17 cellular contexts compared by ENCODE assay signal in genomic region chr1:118589486-118589885, GRCh38.
DNase-seq lines count a peak whose midpoint lies in the region; ATAC-seq, FAIRE-seq and TF ChIP-seq lines count a peak whose summit lies in the region.
"Had no signal": no experiment of that assay in that cellular context is flagged by ENCODE, and none has a peak within 500 bp of the region (broad histone marks: within the 10 kb centered on the region; RNA-seq: fewer than 3 reads in every experiment).

No MANE protein-coding gene starts in this region.

- in situ Hi-C loops in K562 (cut with MboI): no loop called here

- no peak for TF ChIP-seq EP300 in K562 (IDR thresholded peaks at IDR 0.05; ENCODE audit: low read length)

- POLR2A ChIA-PET in K562 (lab: Yijun Ruan, JAX): no interaction called here

- no peaks in the 10 kb centered on the region for H3K9me1 ChIP-seq in K562 (ENCODE audit: control insufficient read depth, insufficient read depth, low read length)

- BruUV-seq in K562 (replicated peaks; lab: Mats Ljungman, UMichigan): no TSS peak

- H3K36me3 Mint-ChIP-seq in nephron progenitor cell (ENCODE audit: low read depth): no peaks in the 10 kb centered on the region
- H3K36me3 Mint-ChIP-seq: CD8-positive, alpha-beta memory T cell had no signal

- WGBS in K562 (ENCODE audit: insufficient coverage, low coverage, missing lambda C conversion rate): 2% methylated on average over 3 of the region's 3 CpGs

- H3K9me3 Mint-ChIP-seq in nephron progenitor cell: no peaks in the 10 kb centered on the region
- H3K9me3 Mint-ChIP-seq: HFFc6 had no signal

- peaks cover 3% of the 10 kb centered on the region for H3K27me3 Mint-ChIP-seq in nephron progenitor cell (ENCODE audit: low read depth, poor library complexity)
- H3K27me3 Mint-ChIP-seq: CD8-positive, alpha-beta memory T cell had no signal

- no peak overlapping the region for H3K4me3 Mint-ChIP-seq in nephron progenitor cell
- H3K4me3 Mint-ChIP-seq: CD8-positive, alpha-beta memory T cell; HFFc6 had no signal

- H3K4me1 ChIP-seq in K562 (replicated peaks in 1 of 2; ENCODE audit: control insufficient read depth in 2 of 2, insufficient read depth in 2 of 2, low read length in 2 of 2): no peaks in the 10 kb centered on the region
- H3K4me1 ChIP-seq: BLaER1 had no signal

- intact Hi-C loops in K562 (cut with micrococcal nuclease): no loop called here

- TF ChIP-seq POLR2A in K562 (conservative IDR thresholded peaks at IDR 0.05): no peak

- CTCF ChIA-PET in K562 (lab: Yijun Ruan, JAX; ENCODE audit: low intra/inter-chr PET ratio): no interaction called here

- no peak for TF ChIP-seq RAD21 in K562 (CRISPR knock-in tag; conservative IDR thresholded peaks at IDR 0.05 in 1 of 2, IDR thresholded peaks at IDR 0.05 in 1 of 2)

- H3K27me3 ChIP-seq in K562 (ENCODE audit: control insufficient read depth in 2 of 2, insufficient read depth in 2 of 2, low read length in 2 of 2): no peaks in the 10 kb centered on the region
- H3K27me3 ChIP-seq: BLaER1 had no signal

- no peak for TF ChIP-seq CTCF in K562 (IDR thresholded peaks at IDR 0.05 in 2 of 3, conservative IDR thresholded peaks at IDR 0.05 in 1 of 3; ENCODE audit: insufficient read depth in 2 of 3, low read depth in 1 of 3, low read length in 3 of 3)
- TF ChIP-seq CTCF in nephron progenitor cell (IDR thresholded peaks at IDR 0.05): no peak

- no peak overlapping the region for H3K4me3 ChIP-seq in K562
- H3K4me3 ChIP-seq: BLaER1 had no signal

- H3K27ac Mint-ChIP-seq in nephron progenitor cell: peak overlapping the region; percentile 70
- H3K27ac Mint-ChIP-seq: CD8-positive, alpha-beta memory T cell; HFFc6 had no signal

- DNase-seq in ELF-1 (ENCODE audit: low read depth, low spot score): peak; percentile 94
- peak; percentile 5 to 61 for DNase-seq in NCI-H524 (lab: John Stamatoyannopoulos, UW)
- no peak for DNase-seq in K562 (ENCODE audit: extremely low read depth in 1 of 4, low spot score in 3 of 4)
- DNase-seq in nephron progenitor cell: peak; percentile 30
- no peak for DNase-seq in NCI-H345 treated with DMSO at 0.1 percent for 48 hours (lab: John Stamatoyannopoulos, UW; ENCODE audit: unreplicated experiment)
- DNase-seq in cortex of kidney (lab: John Stamatoyannopoulos, UW): no peak
- no peak for DNase-seq in dermis blood vessel endothelial cell
- DNase-seq: CD8-positive, alpha-beta memory T cell; DMS79; HFFc6; NCI-H146; NCI-H2029 treated with DMSO at 0.1 percent for 48 hours; NCI-H526; PC-3 had no signal

- H3K36me3 ChIP-seq in K562 (ENCODE audit: control insufficient read depth, insufficient read depth, low read length): no peaks in the 10 kb centered on the region
- H3K36me3 ChIP-seq: BLaER1 had no signal

- H2AFZ ChIP-seq in K562 (ENCODE audit: low read depth, low read length): no peak overlapping the region

- no peaks in the 10 kb centered on the region for H3K9me3 ChIP-seq in K562 (replicated peaks; ENCODE audit: control insufficient read depth, insufficient read depth, low read depth, low read length)
- H3K9me3 ChIP-seq: BLaER1 had no signal

- no peak for FAIRE-seq in K562 (lab: Jason Lieb, UNC)
- FAIRE-seq: H54 had no signal

- ATAC-seq in K562: no peak
- ATAC-seq: PC-3 had no signal

- no peaks in the 10 kb centered on the region for H3K79me2 ChIP-seq in K562 (ENCODE audit: control insufficient read depth, insufficient read depth, low read length)

- no peak overlapping the region for H3K9ac ChIP-seq in K562 (ENCODE audit: insufficient read depth in 1 of 2, low read depth in 2 of 2, low read length in 2 of 2)
- H3K9ac ChIP-seq: BLaER1 had no signal

- no peaks in the 10 kb centered on the region for H4K20me1 ChIP-seq in K562 (replicated peaks; ENCODE audit: control insufficient read depth, insufficient read depth, low read length)
- H4K20me1 ChIP-seq: BLaER1 had no signal

- H3K27ac ChIP-seq in K562 (ENCODE audit: extremely low read depth, low read depth, low read length): no peak overlapping the region
- H3K27ac ChIP-seq: BLaER1, RWPE1 had no signal

- peaks cover 43% of the 10 kb centered on the region for H3K4me1 Mint-ChIP-seq in nephron progenitor cell
- H3K4me1 Mint-ChIP-seq: CD8-positive, alpha-beta memory T cell had no signal

- no peak overlapping the region for H3K4me2 ChIP-seq in K562 (ENCODE audit: insufficient read depth, low read length)
- H3K4me2 ChIP-seq: BLaER1 had no signal

TF ChIP-seq in K562, 482 proteins besides CTCF, POLR2A, EP300 and RAD21:
- TF ChIP-seq PHF8 (IDR thresholded peaks at IDR 0.05; ENCODE audit: borderline replicate concordance, low read length) (0 out of 2 replicates have a peak, but pooled peaks have one; percentile 4), TFAP4 (CRISPR knock-in tag; IDR thresholded peaks at IDR 0.05; ENCODE audit: borderline replicate concordance) (no peak), ESRRA (IDR thresholded peaks at IDR 0.05; ENCODE audit: borderline replicate concordance, low read depth) (no peak)

Comparison
In these comparisons a context has a peak if more than half of its experiments do, and no peak if none do; other contexts are left out.
1. DNase-seq: peak in ELF-1 (single experiment), NCI-H524 (2 of 2) and nephron progenitor cell (single experiment); none in K562 (0 of 4), NCI-H345 treated with DMSO at 0.1 percent for 48 hours (single experiment), cortex of kidney (single experiment) and dermis blood vessel endothelial cell (single experiment).